In the genomic region with DNA sequence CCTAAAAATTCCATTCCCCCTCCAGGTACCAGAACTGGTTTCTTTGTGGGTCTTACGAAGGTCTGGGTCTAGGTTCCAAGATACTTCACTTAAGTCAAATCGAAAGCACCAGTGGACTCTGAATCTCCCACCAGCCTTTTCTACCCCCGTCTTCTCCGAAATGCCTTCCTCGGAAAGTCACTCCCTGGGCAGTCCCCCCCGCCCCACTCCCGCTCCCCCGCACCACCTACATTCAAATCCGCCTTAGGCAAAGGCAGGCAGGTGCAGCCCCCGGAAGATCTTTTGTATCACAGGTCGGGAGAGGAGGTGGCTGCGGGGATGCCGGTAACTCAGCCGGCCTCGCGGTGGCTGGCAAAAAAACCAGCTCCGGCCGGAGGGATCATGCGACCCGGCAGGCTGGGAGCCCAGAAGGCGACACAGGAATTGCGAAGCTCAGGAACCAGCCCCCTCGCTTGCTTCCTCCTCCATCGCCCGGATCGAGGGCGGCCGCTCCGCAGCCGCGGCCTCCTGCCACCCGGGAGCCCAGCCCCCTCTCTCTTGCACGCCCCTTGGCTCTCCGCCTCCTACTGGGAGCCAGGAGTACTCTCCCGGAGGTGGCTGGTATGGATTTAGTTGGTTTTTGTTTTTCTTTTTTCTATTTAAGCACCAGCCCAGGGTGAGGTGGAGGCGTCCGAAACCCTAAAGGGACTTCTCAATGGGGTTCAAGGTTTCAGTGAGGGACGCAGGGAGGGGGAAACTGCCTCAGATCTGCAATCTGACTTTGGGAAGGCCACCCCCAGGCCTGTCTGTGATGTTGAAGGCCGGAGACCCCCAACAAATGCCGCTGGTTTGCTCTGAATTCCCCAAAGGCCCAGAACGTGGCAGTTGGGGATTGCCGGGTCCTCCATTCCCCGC, we compare ENCODE assay signal across 8 cellular contexts. TPM values are rescaled to one million over a fixed set of nuclear protein-coding genes. Genes with fewer than 3 reads are reported as not detected.
DNase-seq lines count a peak whose midpoint lies in the region; TF ChIP-seq lines count a peak whose summit lies in the region.

Gene BCL2L1, minus strand, starts transcription at position 481 of the 894 bp plus-strand sequence. CDS start 650 bp downstream, outside the sequence.

- H3K4me1 ChIP-seq in Loucy (ENCODE audit: insufficient read depth, low read length, poor library complexity, severe bottlenecking) = peaks cover 31% of the 10 kb centered on the region
- H3K4me1 ChIP-seq in neuronal stem cell (ENCODE audit: control insufficient read depth in 2 of 2, insufficient read depth in 1 of 2, low read depth in 1 of 2, low read length in 2 of 2) = peaks cover 16 to 27% of the 10 kb centered on the region in 2 donors

- H2BK12ac ChIP-seq in neuronal stem cell (ENCODE audit: low read length) = no peak within 1 kb of the TSS

- no CpG with 5 or more reads among the region's 43 CpGs for WGBS in neuronal stem cell (ENCODE audit: extremely low coverage in 2 of 2, insufficient read length in 2 of 2, insufficient replicate concordance in 1 of 2), 2 donors

- H2AFZ ChIP-seq in Loucy (ENCODE audit: low read length) = peak within 1 kb of the TSS; percentile 92
- peak within 1 kb of the TSS; percentile 98 for H2AFZ ChIP-seq in neuronal stem cell (ENCODE audit: low read length)

- no peak within 1 kb of the TSS for H3K14ac ChIP-seq in neuronal stem cell (ENCODE audit: low read length)

- peak; percentile 61 for TF ChIP-seq CTCF in Loucy (conservative IDR thresholded peaks at IDR 0.05; ENCODE audit: low read length)

- peaks cover 3% of the 10 kb centered on the region for H3K79me1 ChIP-seq in neuronal stem cell (ENCODE audit: low read depth, low read length)

- H3K27ac ChIP-seq in neuronal stem cell (replicated peaks; ENCODE audit: low read length) = peak within 1 kb of the TSS; percentile 94
- H3K27ac ChIP-seq in substantia nigra (ENCODE audit: low read depth, low read length, poor library complexity, severe bottlenecking) = peak within 1 kb of the TSS; percentile 100

- H3K18ac ChIP-seq in neuronal stem cell (ENCODE audit: low read length) = peak within 1 kb of the TSS; percentile 97

- H2BK15ac ChIP-seq in neuronal stem cell (ENCODE audit: low read length) = peak within 1 kb of the TSS; percentile 83

- H4K20me1 ChIP-seq in Loucy (ENCODE audit: insufficient read depth, low read length, poor library complexity, severe bottlenecking) = peaks cover 30% of the 10 kb centered on the region

- H3K4ac ChIP-seq in neuronal stem cell (ENCODE audit: low read length) = peak within 1 kb of the TSS; percentile 78

- H3K9me2 ChIP-seq in Loucy (replicated peaks; ENCODE audit: low read depth, low read length) = no peaks in the 10 kb centered on the region

- peak within 1 kb of the TSS; percentile 65 for H4K91ac ChIP-seq in neuronal stem cell (ENCODE audit: low read depth, low read length, poor library complexity)

- no peaks in the 10 kb centered on the region for H3F3A ChIP-seq in Loucy (ENCODE audit: low read depth)

- peak within 1 kb of the TSS; percentile 99 for H3K9ac ChIP-seq in Loucy (ENCODE audit: low read depth, low read length, poor library complexity, severe bottlenecking)
- H3K9ac ChIP-seq in neuronal stem cell (ENCODE audit: low read depth, low read length, poor library complexity) = peak within 1 kb of the TSS; percentile 89

- peak within 1 kb of the TSS; percentile 70 for H3K23ac ChIP-seq in neuronal stem cell (ENCODE audit: low read depth, low read length, poor library complexity)

- H2BK5ac ChIP-seq in neuronal stem cell (ENCODE audit: low read length) = peak within 1 kb of the TSS; percentile 99

- H4K8ac ChIP-seq in neuronal stem cell (ENCODE audit: low read depth, low read length) = peak within 1 kb of the TSS; percentile 66

- DNase-seq in AG20443 (ENCODE audit: low spot score) (peak; percentile 87), SK-N-DZ (ENCODE audit: low spot score) (peak; percentile 88), foreskin melanocyte (peak; percentile 73), neuronal stem cell (ENCODE audit: low spot score) (peak; percentile 77), substantia nigra (lab: John Stamatoyannopoulos, UW) (peak; percentile 41 to 87 (median 77))
- peak; percentile 80 for DNase-seq in activated naive CD4-positive, alpha-beta T cell treated with Interleukin-2 at 50 U/mL for 16 hours

- H2AK5ac ChIP-seq in neuronal stem cell (ENCODE audit: low read depth, low read length) = peak within 1 kb of the TSS; percentile 91

- H2BK120ac ChIP-seq in neuronal stem cell (ENCODE audit: low read depth, low read length) = peak within 1 kb of the TSS; percentile 62

- peak within 1 kb of the TSS; percentile 98 for H3K4me2 ChIP-seq in Loucy (ENCODE audit: low read depth, low read length, poor library complexity, severe bottlenecking)
- peak within 1 kb of the TSS; percentile 79 for H3K4me2 ChIP-seq in neuronal stem cell (ENCODE audit: insufficient read depth, low read length, poor library complexity, severe bottlenecking)

- H3K4me3 ChIP-seq in Loucy (ENCODE audit: low read length, poor library complexity, severe bottlenecking) (peak within 1 kb of the TSS; percentile 81), neuronal stem cell (ENCODE audit: low read length in 2 of 2) (peak within 1 kb of the TSS; percentile 77 to 89)

- no peaks in the 10 kb centered on the region for H3K36me3 ChIP-seq in Loucy (ENCODE audit: insufficient read depth, low read length)
- H3K36me3 ChIP-seq in neuronal stem cell (replicated peaks in 1 of 2; ENCODE audit: control insufficient read depth in 2 of 2, insufficient read depth in 2 of 2, low read length in 2 of 2) = peaks cover 4 to 42% of the 10 kb centered on the region in 2 donors

- H3K27me3 ChIP-seq in Loucy (ENCODE audit: insufficient read depth, low read length, poor library complexity, severe bottlenecking) = no peaks in the 10 kb centered on the region
- H3K27me3 ChIP-seq in neuronal stem cell (ENCODE audit: control insufficient read depth in 3 of 3, insufficient read depth in 3 of 3, low read depth in 1 of 3, low read length in 3 of 3) = no peaks in the 10 kb centered on the region

- H3K79me2 ChIP-seq in Loucy (ENCODE audit: insufficient read depth, low read length) = peaks cover 50% of the 10 kb centered on the region

- no peaks in the 10 kb centered on the region for H3K9me3 ChIP-seq in Loucy (ENCODE audit: insufficient read depth, low read depth, low read length)
- H3K9me3 ChIP-seq in neuronal stem cell (replicated peaks in 1 of 2; ENCODE audit: control insufficient read depth in 2 of 2, insufficient read depth in 1 of 2, low read depth in 1 of 2, low read length in 2 of 2) = no peaks in the 10 kb centered on the region

- peak; percentile 59 for TF ChIP-seq POLR2A in GM19099 (IDR thresholded peaks at IDR 0.05; ENCODE audit: extremely low read depth, insufficient read length, low read depth)

RNA-seq across cellular contexts. Expression of gene BCL2L1, which starts in this region (rescaled TPM):
- 78.5 and 86.3 TPM in 2 replicates for polyA plus RNA-seq in SK-N-DZ (2014; cell fraction: cytosol; rRNA removed)
- 30.3 and 34.7 TPM in 2 replicates for polyA plus RNA-seq in SK-N-DZ (2014; cell fraction: nucleus; rRNA removed)
- polyA plus RNA-seq in neuronal stem cell (2013, experiment 1 of 2) = 37.9 TPM
- polyA plus RNA-seq in neuronal stem cell (2013, experiment 2 of 2) = 38.2 TPM

Comparison
In these comparisons a context has a peak if more than half of its experiments do, and no peak if none do; other contexts are left out.
1. Peak in every context shown above with its lines: DNase-seq, H3K4me3 ChIP-seq and H3K27ac ChIP-seq.